Comparison of ENCODE assay signal across 8 cellular contexts in the genomic region with DNA sequence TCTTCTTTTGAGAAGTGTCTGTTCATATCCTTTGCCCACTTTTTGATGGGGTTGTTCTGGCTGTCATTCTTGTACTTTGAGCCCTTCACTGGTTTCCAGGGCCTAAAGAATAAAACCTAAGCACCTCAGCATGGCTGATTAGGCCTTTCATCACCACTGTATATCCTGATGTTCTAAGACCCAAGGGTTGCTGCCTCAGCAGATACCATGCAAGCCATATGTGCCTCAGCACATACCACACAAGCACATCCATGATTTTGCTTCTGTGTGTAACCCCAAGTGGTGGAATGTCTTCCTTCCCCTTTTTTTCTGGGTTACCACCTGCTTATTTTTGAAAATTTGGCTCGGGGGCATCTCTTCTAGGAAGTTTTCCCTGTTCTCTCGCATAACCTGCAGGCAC.
"Had no signal": no experiment of that assay in that cellular context is flagged by ENCODE, and none has a peak within 500 bp of the region (broad histone marks: within the 10 kb centered on the region; RNA-seq: fewer than 3 reads in every experiment).

No MANE protein-coding gene starts in this region.

- ATAC-seq: HCT116 had no signal

- H3K4me1 ChIP-seq: HAP-1 had no signal

- H3K9ac ChIP-seq: GM23248 had no signal

- H3K27ac ChIP-seq: GM23248, HL-60 had no signal

- H2AFZ ChIP-seq: GM23248 had no signal

- H3K36me3 ChIP-seq: HAP-1 had no signal

- H3K4me3 ChIP-seq: GM23248, HAP-1 had no signal

- H3K9me3 ChIP-seq: HAP-1 had no signal

- DNase-seq: GM23248, GOT3, H7, HFFc6, KBM-7 had no signal
